Comparison of ENCODE assay signal across 15 cellular contexts in genomic region chr20:54058420-54059139, GRCh38. TPM values are rescaled to one million over a fixed set of nuclear protein-coding genes. Genes with fewer than 3 reads are reported as not detected.
DNase-seq lines count a peak whose midpoint lies in the region; ATAC-seq and TF ChIP-seq lines count a peak whose summit lies in the region.
"Had no signal": no experiment of that assay in that cellular context is flagged by ENCODE, and none has a peak within 500 bp of the region (broad histone marks: within the 10 kb centered on the region; RNA-seq: fewer than 3 reads in every experiment).

No MANE protein-coding gene starts in this region.

- H3K36me3 ChIP-seq in RWPE2 (ENCODE audit: low read depth) = no peaks in the 10 kb centered on the region
- H3K36me3 ChIP-seq: neural progenitor cell had no signal

- intact Hi-C loops in dorsolateral prefrontal cortex (cut with DNase I) = no loop called here

- no peak for TF ChIP-seq CTCF in GM12864 (IDR thresholded peaks at IDR 0.05; ENCODE audit: low read depth, low read length, missing control alignments)
- no peak for TF ChIP-seq CTCF in RWPE2 (IDR thresholded peaks at IDR 0.05; ENCODE audit: poor library complexity, severe bottlenecking)
- TF ChIP-seq CTCF in dorsolateral prefrontal cortex (IDR thresholded peaks at IDR 0.05 in 54 of 56, conservative IDR thresholded peaks at IDR 0.05 in 2 of 56; ENCODE audit: low read depth in 1 of 56, partially characterized antibody in 56 of 56) = no peak

- ATAC-seq in GM19452 (IDR thresholded peaks at IDR 0.05; ENCODE audit: unreplicated experiment) (peak; percentile 54), HG03095 (IDR thresholded peaks at IDR 0.05; ENCODE audit: unreplicated experiment) (peak; percentile 49), RWPE2 (ENCODE audit: low read depth) (no peak), HG02840 (IDR thresholded peaks at IDR 0.05; ENCODE audit: low FRiP score, unreplicated experiment) (no peak), SK-N-SH treated with all-trans-retinoic acid at 6 μM for 48 hours (no peak)

- peaks cover 15% of the 10 kb centered on the region for H3K4me1 ChIP-seq in RWPE2 (ENCODE audit: insufficient read depth, poor library complexity, severe bottlenecking)
- H3K4me1 ChIP-seq: neural progenitor cell had no signal

- H3K27ac ChIP-seq in RWPE2 (ENCODE audit: poor library complexity, severe bottlenecking) (no peak overlapping the region), dorsolateral prefrontal cortex (no peak overlapping the region)
- H3K27ac ChIP-seq: GM23248, neural progenitor cell had no signal

- peaks cover 3% of the 10 kb centered on the region for H3K27me3 ChIP-seq in RWPE2 (ENCODE audit: insufficient read depth, poor library complexity, severe bottlenecking)
- no peaks in the 10 kb centered on the region for H3K27me3 ChIP-seq in dorsolateral prefrontal cortex
- H3K27me3 ChIP-seq: neural progenitor cell had no signal

- peak; percentile 49 for DNase-seq in GM12864 (ENCODE audit: low read depth)
- DNase-seq in RWPE2 (ENCODE audit: low spot score) = peak; percentile 65
- DNase-seq in dedifferentiated amniotic fluid mesenchymal stem cell (ENCODE audit: extremely low spot score) = no peak
- DNase-seq in dorsolateral prefrontal cortex = no peak
- DNase-seq: activated naive CD4-positive, alpha-beta T cell treated with anti-CD3 and anti-CD28 coated beads for 36 hours; C1 segment of cervical spinal cord; foreskin fibroblast; GM23248; kidney; NCI-H187 had no signal

- no peak overlapping the region for H3K4me3 ChIP-seq in GM12864 (ENCODE audit: low read depth, low read length)
- no peak overlapping the region for H3K4me3 ChIP-seq in RWPE2 (ENCODE audit: severe bottlenecking)
- no peak overlapping the region for H3K4me3 ChIP-seq in dorsolateral prefrontal cortex
- H3K4me3 ChIP-seq: GM23248, neural progenitor cell had no signal

- H3K9me3 ChIP-seq in RWPE2 (ENCODE audit: severe bottlenecking) = no peaks in the 10 kb centered on the region

TF ChIP-seq in SK-N-SH treated with all-trans-retinoic acid at 6 μM for 48 hours, 23 proteins besides CTCF, POLR2A, EP300 and RAD21:
- TF ChIP-seq RARB (CRISPR knock-in tag; IDR thresholded peaks at IDR 0.05) = no peak
- TF ChIP-seq TCF4 (CRISPR knock-in tag; IDR thresholded peaks at IDR 0.05; ENCODE audit: borderline replicate concordance) = no peak
- no peak for TF ChIP-seq GLIS3 (CRISPR knock-in tag; IDR thresholded peaks at IDR 0.05)
- no peak for TF ChIP-seq ZNF8 (CRISPR knock-in tag; IDR thresholded peaks at IDR 0.05)
- TF ChIP-seq CSDC2 (CRISPR knock-in tag; IDR thresholded peaks at IDR 0.05) = no peak

RNA-seq across cellular contexts. Expression of gene BCAS1, which starts 11.8 kb away (rescaled TPM):
- 100 to 1,000 TPM in 79 of 120 experiments, 10 to 100 TPM in 41; 24.9 to 411 (median 127) TPM for total RNA-seq in dorsolateral prefrontal cortex
- total RNA-seq: GM23248 had no signal

Comparison
In these comparisons a context has a peak if more than half of its experiments do, and no peak if none do; other contexts are left out.
1. DNase-seq: peak in GM12864 (single experiment) and RWPE2 (single experiment); none in dedifferentiated amniotic fluid mesenchymal stem cell (single experiment) and dorsolateral prefrontal cortex (0 of 10).
2. ATAC-seq: peak in GM19452 (single experiment) and HG03095 (single experiment); none in RWPE2 (single experiment), HG02840 (single experiment) and SK-N-SH treated with all-trans-retinoic acid at 6 μM for 48 hours (single experiment).